Comparison of ENCODE assay signal across 8 cellular contexts in the genomic region with DNA sequence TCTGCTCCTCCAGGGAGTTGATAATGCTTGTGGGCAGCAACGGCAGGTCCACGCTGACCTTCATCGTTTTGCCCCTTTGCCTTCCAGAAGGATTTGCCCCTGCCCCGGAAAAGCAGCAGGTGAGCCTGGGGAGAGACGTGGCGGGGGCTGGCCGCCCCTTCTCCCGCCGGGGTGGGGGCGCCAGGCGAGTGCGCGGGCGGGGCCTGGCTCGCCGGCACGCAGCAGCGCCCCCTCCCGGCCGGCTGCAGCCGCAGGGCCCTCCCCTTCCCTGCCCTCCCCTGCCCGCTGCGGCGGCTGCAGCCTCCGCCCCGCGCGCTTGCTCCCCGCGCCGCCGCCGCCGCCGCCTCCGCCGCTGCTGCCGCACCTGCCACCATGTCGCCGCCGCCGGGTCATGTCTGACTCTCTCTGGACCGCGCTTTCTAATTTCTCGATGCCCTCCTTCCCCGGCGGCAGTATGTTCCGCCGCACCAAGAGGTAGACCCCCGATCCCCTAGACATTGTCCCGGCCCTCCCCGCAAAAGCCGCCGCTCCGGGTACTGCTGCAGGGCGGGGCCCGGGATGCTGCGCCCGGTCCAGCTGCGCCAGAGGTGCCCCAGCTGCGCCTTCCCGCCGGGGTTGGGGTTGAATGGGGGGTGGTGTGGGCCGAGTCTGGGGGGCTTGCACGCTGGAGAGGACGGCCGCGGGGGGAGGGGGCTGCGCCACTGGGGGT. TPM values are rescaled to one million over a fixed set of nuclear protein-coding genes. Genes with fewer than 3 reads are reported as not detected.
DNase-seq lines count a peak whose midpoint lies in the region; ATAC-seq and TF ChIP-seq lines count a peak whose summit lies in the region.

A gene (plus strand): TSS at position 334 of the 709 bp plus-strand sequence. CDS start 58 bp downstream, at position 392.

- H3K27me3 ChIP-seq in mammary epithelial cell (ENCODE audit: insufficient read depth, low read length) = peaks cover 14% of the 10 kb centered on the region

- H3K4me3 ChIP-seq in LNCaP clone FGC (ENCODE audit: low read depth, low read length) (peak within 1 kb of the TSS; percentile 65), mammary epithelial cell (replicated peaks in 1 of 3; ENCODE audit: insufficient read depth in 1 of 3, low read depth in 2 of 3, low read length in 3 of 3) (peak within 1 kb of the TSS in 1 of 3 experiments; percentile 40)

- TF ChIP-seq CTCF in LNCaP clone FGC (IDR thresholded peaks at IDR 0.05; ENCODE audit: control insufficient read depth, extremely low read depth, insufficient read depth) = peak; percentile 89
- TF ChIP-seq CTCF in mammary epithelial cell (conservative IDR thresholded peaks at IDR 0.05 in 1 of 2, IDR thresholded peaks at IDR 0.05 in 1 of 2; ENCODE audit: extremely low read depth in 1 of 2, insufficient read depth in 1 of 2, low read depth in 1 of 2, low read length in 2 of 2) = peak in 1 of 2 donors; percentile 18

- in situ Hi-C loops in mammary epithelial cell (cut with MboI; ENCODE audit: low sequenced_read_pairs in 2 of 2) = no loop called here

- H2AFZ ChIP-seq in mammary epithelial cell (ENCODE audit: low read depth, low read length) = peak within 1 kb of the TSS; percentile 10

- no peak within 1 kb of the TSS for H3K27ac ChIP-seq in mammary epithelial cell (ENCODE audit: insufficient read depth, low read depth, low read length)

- intact Hi-C loops in mammary epithelial cell (cut with micrococcal nuclease) = no loop called here
- intact Hi-C loops in left colon (cut with DNase I, micrococcal nuclease) = no loop called here

- H4K20me1 ChIP-seq in mammary epithelial cell (ENCODE audit: insufficient read depth, low read length) = no peaks in the 10 kb centered on the region

- ATAC-seq in left colon (peak; percentile 67), GM18511 (IDR thresholded peaks at IDR 0.05; ENCODE audit: unreplicated experiment) (no peak), HG02885 (IDR thresholded peaks at IDR 0.05; ENCODE audit: poor library complexity, unreplicated experiment) (no peak)
- ATAC-seq in stimulated activated naive CD8-positive, alpha-beta T cell treated with anti-CD3 and anti-CD28 coated beads, Interleukin-15, Interleukin-2, amounts not matched to agents 100 U/mL and 50 U/mL, for 24 hours = peak; percentile 56

- DNase-seq in EL = peak; percentile 24
- DNase-seq in LNCaP clone FGC (ENCODE audit: low read depth) = no peak
- peak; percentile 31 for DNase-seq in T follicular helper cell (ENCODE audit: low read depth)
- no peak for DNase-seq in mammary epithelial cell
- peak in 1 of 2 donors; percentile 60 for DNase-seq in left colon
- DNase-seq in stimulated activated naive CD8-positive, alpha-beta T cell treated with anti-CD3 and anti-CD28 coated beads, Interleukin-15, Interleukin-2, amounts not matched to agents 100 U/mL and 50 U/mL, for 24 hours = peak; percentile 73

- no peaks in the 10 kb centered on the region for H3K9me3 ChIP-seq in mammary epithelial cell (replicated peaks; ENCODE audit: insufficient read depth, low read length)

- no peak within 1 kb of the TSS for H3K9ac ChIP-seq in mammary epithelial cell (ENCODE audit: insufficient read depth, low read length)

- peaks cover 14% of the 10 kb centered on the region for H3K4me1 ChIP-seq in mammary epithelial cell (ENCODE audit: insufficient read depth, low read length)

- WGBS in mammary epithelial cell (ENCODE audit: low coverage, missing lambda C conversion rate) = 0% methylated on average over 10 of the region's 69 CpGs

- no TSS peak for BruUV-seq in mammary epithelial cell (replicated peaks; lab: Mats Ljungman, UMichigan)

- CTCF ChIA-PET in mammary epithelial cell (lab: Charles Lee; ENCODE audit: low non-redundant PET) = interaction anchor here (0.7 kb wide), 1 partner anchor 65 kb away, joined by 5 read pairs; no protein-coding TSS in a partner anchor

- dilution Hi-C loops in mammary epithelial cell (cut with HindIII; ENCODE audit: low sequenced_read_pairs) = loop anchor here (5.0 kb wide), 1 partner anchor 141 kb away; a partner anchor contains a TSS

- no peaks in the 10 kb centered on the region for H3K79me2 ChIP-seq in mammary epithelial cell (ENCODE audit: insufficient read depth, low read length)

- peak within 1 kb of the TSS; percentile 80 for H3K4me2 ChIP-seq in mammary epithelial cell (ENCODE audit: insufficient read depth, low read depth, low read length)

- no peaks in the 10 kb centered on the region for H3K36me3 ChIP-seq in mammary epithelial cell (ENCODE audit: insufficient read depth, low read length)

RNA-seq across cellular contexts. Expression of the gene that starts here (rescaled TPM):
- total RNA-seq in mammary epithelial cell = 1 to 10 TPM in 1 of 2 donors, under 1 TPM in 1; 0.50 to 2.2 TPM
- polyA plus RNA-seq in mammary epithelial cell = 0.42 TPM
- not detected for polyA minus RNA-seq in mammary epithelial cell
- 1 to 10 TPM in 1 of 2 donors, under 1 TPM in 1; 0.82 to 1.4 TPM for total RNA-seq in left colon

Comparison
In these comparisons a context has a peak if more than half of its experiments do, and no peak if none do; other contexts are left out.
1. DNase-seq: peak in EL (single experiment), T follicular helper cell (single experiment) and stimulated activated naive CD8-positive, alpha-beta T cell treated with anti-CD3 and anti-CD28 coated beads, Interleukin-15, Interleukin-2, amounts not matched to agents 100 U/mL and 50 U/mL, for 24 hours (single experiment); none in LNCaP clone FGC (single experiment) and mammary epithelial cell (single experiment).
2. ATAC-seq: peak in left colon (single experiment) and stimulated activated naive CD8-positive, alpha-beta T cell treated with anti-CD3 and anti-CD28 coated beads, Interleukin-15, Interleukin-2, amounts not matched to agents 100 U/mL and 50 U/mL, for 24 hours (single experiment); none in GM18511 (single experiment) and HG02885 (single experiment).